Comparison of ENCODE assay signal across 9 cellular contexts in genomic region chr14:52380294-52380693, GRCh38.
DNase-seq lines count a peak whose midpoint lies in the region; ATAC-seq and TF ChIP-seq lines count a peak whose summit lies in the region.
"Had no signal": no experiment of that assay in that cellular context is flagged by ENCODE, and none has a peak within 500 bp of the region (broad histone marks: within the 10 kb centered on the region; RNA-seq: fewer than 3 reads in every experiment).

No MANE protein-coding gene starts in this region.

- no peak for DNase-seq in activated CD8-positive, alpha-beta T cell treated with anti-CD3 and anti-CD28 coated beads for 36 hours
- no peak for DNase-seq in activated CD8-positive, alpha-beta T cell treated with anti-CD3 and anti-CD28 coated beads, Interleukin-2, amount 10 ng/mL, durations not matched to agents 7 days and 5 days
- DNase-seq in NCI-H226 (peak; percentile 45), NCI-H69 (lab: John Stamatoyannopoulos, UW) (no peak), cardiac septum (ENCODE audit: low spot score) (no peak)
- DNase-seq in activated T-cell treated with anti-CD3 and anti-CD28 coated beads, Interleukin-2, amount 50 U/mL, for 24 hours: no peak
- DNase-seq: H7 had no signal

- CTCF ChIA-PET in activated CD8-positive, alpha-beta T cell treated with anti-CD3 and anti-CD28 coated beads for 36 hours (lab: Charles Lee): no interaction called here
- CTCF ChIA-PET in activated CD8-positive, alpha-beta T cell treated with anti-CD3 and anti-CD28 coated beads, Interleukin-2, amount 10 ng/mL, durations not matched to agents 7 days and 5 days (lab: Charles Lee): no interaction called here

- H3K27ac Mint-ChIP-seq in activated CD8-positive, alpha-beta T cell treated with anti-CD3 and anti-CD28 coated beads for 36 hours: no peak overlapping the region
- H3K27ac Mint-ChIP-seq in activated CD8-positive, alpha-beta T cell treated with anti-CD3 and anti-CD28 coated beads, Interleukin-2, amount 10 ng/mL, durations not matched to agents 7 days and 5 days: no peak overlapping the region
- H3K27ac Mint-ChIP-seq in activated T-cell treated with anti-CD3 and anti-CD28 coated beads, Interleukin-2, amount 50 U/mL, for 24 hours: no peak overlapping the region

- no peak overlapping the region for H3K9ac ChIP-seq in skeletal muscle satellite cell (ENCODE audit: low read depth, low read length)

- H3K36me3 ChIP-seq in skeletal muscle satellite cell (ENCODE audit: insufficient read depth, low read length): no peaks in the 10 kb centered on the region

- H3K36me3 Mint-ChIP-seq in activated CD8-positive, alpha-beta T cell treated with anti-CD3 and anti-CD28 coated beads for 36 hours (ENCODE audit: low read depth): peaks cover 8% of the 10 kb centered on the region
- peaks cover 23% of the 10 kb centered on the region for H3K36me3 Mint-ChIP-seq in activated CD8-positive, alpha-beta T cell treated with anti-CD3 and anti-CD28 coated beads, Interleukin-2, amount 10 ng/mL, durations not matched to agents 7 days and 5 days (ENCODE audit: low read depth)
- no peaks in the 10 kb centered on the region for H3K36me3 Mint-ChIP-seq in activated T-cell treated with anti-CD3 and anti-CD28 coated beads, Interleukin-2, amount 50 U/mL, for 24 hours (ENCODE audit: low read depth)

- H3K9me3 ChIP-seq in skeletal muscle satellite cell (replicated peaks; ENCODE audit: low read length): no peaks in the 10 kb centered on the region

- peak; percentile 58 for ATAC-seq in activated CD8-positive, alpha-beta T cell treated with anti-CD3 and anti-CD28 coated beads for 36 hours
- no peak for ATAC-seq in activated CD8-positive, alpha-beta T cell treated with anti-CD3 and anti-CD28 coated beads, Interleukin-2, amount 10 ng/mL, durations not matched to agents 7 days and 5 days
- ATAC-seq in HG02763 (IDR thresholded peaks at IDR 0.05; ENCODE audit: unreplicated experiment): peak; percentile 100

- intact Hi-C loops in activated CD8-positive, alpha-beta T cell treated with anti-CD3 and anti-CD28 coated beads for 36 hours (cut with micrococcal nuclease): no loop called here
- intact Hi-C loops in cardiac septum (cut with DNase I): no loop called here

- no peaks in the 10 kb centered on the region for H3K27me3 ChIP-seq in skeletal muscle satellite cell (ENCODE audit: control insufficient read depth, insufficient read depth, low read length)

- H3K4me1 Mint-ChIP-seq in activated CD8-positive, alpha-beta T cell treated with anti-CD3 and anti-CD28 coated beads for 36 hours (ENCODE audit: low read depth): peaks cover 9% of the 10 kb centered on the region
- H3K4me1 Mint-ChIP-seq in activated CD8-positive, alpha-beta T cell treated with anti-CD3 and anti-CD28 coated beads, Interleukin-2, amount 10 ng/mL, durations not matched to agents 7 days and 5 days (ENCODE audit: low read depth): peaks cover 18% of the 10 kb centered on the region
- H3K4me1 Mint-ChIP-seq in activated T-cell treated with anti-CD3 and anti-CD28 coated beads, Interleukin-2, amount 50 U/mL, for 24 hours (ENCODE audit: low read depth): peaks cover 13% of the 10 kb centered on the region

- peak overlapping the region; percentile 47 for H3K4me2 ChIP-seq in skeletal muscle satellite cell (ENCODE audit: low read length)

- H3K4me3 ChIP-seq in skeletal muscle satellite cell (ENCODE audit: low read length): peak overlapping the region; percentile 14

- no peak overlapping the region for H3K4me3 Mint-ChIP-seq in activated CD8-positive, alpha-beta T cell treated with anti-CD3 and anti-CD28 coated beads for 36 hours
- no peak overlapping the region for H3K4me3 Mint-ChIP-seq in activated CD8-positive, alpha-beta T cell treated with anti-CD3 and anti-CD28 coated beads, Interleukin-2, amount 10 ng/mL, durations not matched to agents 7 days and 5 days
- H3K4me3 Mint-ChIP-seq in activated T-cell treated with anti-CD3 and anti-CD28 coated beads, Interleukin-2, amount 50 U/mL, for 24 hours: no peak overlapping the region

- H3K4me1 ChIP-seq in skeletal muscle satellite cell (ENCODE audit: control insufficient read depth, insufficient read depth, low read length): peaks cover 18% of the 10 kb centered on the region

- POLR2A ChIA-PET in activated CD8-positive, alpha-beta T cell treated with anti-CD3 and anti-CD28 coated beads for 36 hours (lab: Charles Lee): no interaction called here
- POLR2A ChIA-PET in activated CD8-positive, alpha-beta T cell treated with anti-CD3 and anti-CD28 coated beads, Interleukin-2, amount 10 ng/mL, durations not matched to agents 7 days and 5 days (lab: Charles Lee): interaction anchor here (0.5 kb wide), 1 partner anchor 544 kb away, joined by 3 read pairs; no protein-coding TSS in a partner anchor

- no peak for TF ChIP-seq CTCF in activated CD8-positive, alpha-beta T cell treated with anti-CD3 and anti-CD28 coated beads for 36 hours (IDR thresholded peaks at IDR 0.05)

- peaks cover 15% of the 10 kb centered on the region for H3K9me3 Mint-ChIP-seq in activated CD8-positive, alpha-beta T cell treated with anti-CD3 and anti-CD28 coated beads for 36 hours
- peaks cover 22% of the 10 kb centered on the region for H3K9me3 Mint-ChIP-seq in activated CD8-positive, alpha-beta T cell treated with anti-CD3 and anti-CD28 coated beads, Interleukin-2, amount 10 ng/mL, durations not matched to agents 7 days and 5 days (ENCODE audit: insufficient read depth)
- peaks cover 6% of the 10 kb centered on the region for H3K9me3 Mint-ChIP-seq in activated T-cell treated with anti-CD3 and anti-CD28 coated beads, Interleukin-2, amount 50 U/mL, for 24 hours

- H3K27me3 Mint-ChIP-seq in activated CD8-positive, alpha-beta T cell treated with anti-CD3 and anti-CD28 coated beads for 36 hours: no peaks in the 10 kb centered on the region
- no peaks in the 10 kb centered on the region for H3K27me3 Mint-ChIP-seq in activated CD8-positive, alpha-beta T cell treated with anti-CD3 and anti-CD28 coated beads, Interleukin-2, amount 10 ng/mL, durations not matched to agents 7 days and 5 days (ENCODE audit: low read depth)
- H3K27me3 Mint-ChIP-seq in activated T-cell treated with anti-CD3 and anti-CD28 coated beads, Interleukin-2, amount 50 U/mL, for 24 hours: peaks cover 3% of the 10 kb centered on the region
